13 cellular contexts compared by ENCODE assay signal in genomic region chr2:213285404-213285803, GRCh38. TPM values are rescaled to one million over a fixed set of nuclear protein-coding genes. Genes with fewer than 3 reads are reported as not detected.
DNase-seq lines count a peak whose midpoint lies in the region; ATAC-seq and TF ChIP-seq lines count a peak whose summit lies in the region.
"Had no signal": no experiment of that assay in that cellular context is flagged by ENCODE, and none has a peak within 500 bp of the region (broad histone marks: within the 10 kb centered on the region; RNA-seq: fewer than 3 reads in every experiment).

No MANE protein-coding gene starts in this region.

- H3K9me3 ChIP-seq in mesodermal cell (ENCODE audit: control insufficient read depth, low read length), result no peaks in the 10 kb centered on the region

- peaks cover 19% of the 10 kb centered on the region for H3K4me1 Mint-ChIP-seq in stimulated activated naive CD8-positive, alpha-beta T cell treated with anti-CD3 and anti-CD28 coated beads, Interleukin-15, Interleukin-2, amounts not matched to agents 100 ng/mL and 50 ng/mL, for 24 hours (ENCODE audit: low read depth)

- in situ Hi-C loops in astrocyte of the spinal cord (cut with HindIII; ENCODE audit: low sequenced_read_pairs) (no loop called here), ACHN (cut with HindIII; ENCODE audit: low pct_ligation_motif_present, low pct_unique_long_range_greater_than_20kb, low sequenced_read_pairs) (no loop called here)

- H3K27me3 Mint-ChIP-seq in stimulated activated naive CD8-positive, alpha-beta T cell treated with anti-CD3 and anti-CD28 coated beads, Interleukin-15, Interleukin-2, amounts not matched to agents 100 ng/mL and 50 ng/mL, for 24 hours, result no peaks in the 10 kb centered on the region

- H3K4me3 Mint-ChIP-seq in stimulated activated naive CD8-positive, alpha-beta T cell treated with anti-CD3 and anti-CD28 coated beads, Interleukin-15, Interleukin-2, amounts not matched to agents 100 ng/mL and 50 ng/mL, for 24 hours, result peak overlapping the region; percentile 96

- no peak for ATAC-seq in stimulated activated naive CD8-positive, alpha-beta T cell treated with anti-CD3 and anti-CD28 coated beads, Interleukin-15, Interleukin-2, amounts not matched to agents 100 U/mL and 50 U/mL, for 24 hours
- ATAC-seq in HG02840 (IDR thresholded peaks at IDR 0.05; ENCODE audit: low FRiP score, unreplicated experiment), result no peak

- 80 to 81% methylated on average over 1 to 3 of the region's 5 CpGs for WGBS in mesodermal cell (ENCODE audit: insufficient coverage in 2 of 2), 2 experiments

- no peak for DNase-seq in stimulated activated naive CD8-positive, alpha-beta T cell treated with anti-CD3 and anti-CD28 coated beads, Interleukin-15, Interleukin-2, amounts not matched to agents 100 U/mL and 50 U/mL, for 24 hours
- DNase-seq in astrocyte of the spinal cord (ENCODE audit: low read depth, low spot score) (no peak), COR-L47 (lab: John Stamatoyannopoulos, UW) (no peak), ACHN (no peak), cerebellum (ENCODE audit: low spot score) (no peak)
- DNase-seq: activated CD8-positive, alpha-beta memory T cell treated with anti-CD3 and anti-CD28 coated beads for 24 hours; DMS153; foreskin keratinocyte; small intestine; trophoblast cell had no signal

- no peak for TF ChIP-seq CTCF in astrocyte of the spinal cord (IDR thresholded peaks at IDR 0.05; ENCODE audit: low read depth, low read length)

- H3K36me3 ChIP-seq in mesodermal cell (ENCODE audit: control insufficient read depth, insufficient read depth, low read length), result no peaks in the 10 kb centered on the region

- H3K9me3 Mint-ChIP-seq in stimulated activated naive CD8-positive, alpha-beta T cell treated with anti-CD3 and anti-CD28 coated beads, Interleukin-15, Interleukin-2, amounts not matched to agents 100 ng/mL and 50 ng/mL, for 24 hours, result no peaks in the 10 kb centered on the region

- no peak overlapping the region for H3K27ac Mint-ChIP-seq in stimulated activated naive CD8-positive, alpha-beta T cell treated with anti-CD3 and anti-CD28 coated beads, Interleukin-15, Interleukin-2, amounts not matched to agents 100 ng/mL and 50 ng/mL, for 24 hours

- H3K4me1 ChIP-seq in mesodermal cell (ENCODE audit: control insufficient read depth, insufficient read depth, low read length, poor library complexity, severe bottlenecking), result no peaks in the 10 kb centered on the region

- H3K27ac ChIP-seq in mesodermal cell (ENCODE audit: low read depth, low read length, severe bottlenecking), result no peak overlapping the region

- H3K4me3 ChIP-seq in astrocyte of the spinal cord (ENCODE audit: low read depth, low read length) (peak overlapping the region; percentile 87), mesodermal cell (ENCODE audit: extremely low read depth, insufficient read depth, low read length, poor library complexity, severe bottlenecking) (peak overlapping the region; percentile 73)

- H3K36me3 Mint-ChIP-seq in stimulated activated naive CD8-positive, alpha-beta T cell treated with anti-CD3 and anti-CD28 coated beads, Interleukin-15, Interleukin-2, amounts not matched to agents 100 ng/mL and 50 ng/mL, for 24 hours (ENCODE audit: low read depth), result no peaks in the 10 kb centered on the region

RNA-seq across cellular contexts. Expression of gene SPAG16, which starts 1.1 kb away (rescaled TPM):
- 26.0 TPM for polyA plus RNA-seq in mesodermal cell (2013, experiment 1 of 2)
- polyA plus RNA-seq in mesodermal cell (2013, experiment 2 of 2), result 35.0 TPM
- 39.8 TPM for total RNA-seq in cerebellum
